Comparison of ENCODE assay signal across 12 cellular contexts in the genomic region with DNA sequence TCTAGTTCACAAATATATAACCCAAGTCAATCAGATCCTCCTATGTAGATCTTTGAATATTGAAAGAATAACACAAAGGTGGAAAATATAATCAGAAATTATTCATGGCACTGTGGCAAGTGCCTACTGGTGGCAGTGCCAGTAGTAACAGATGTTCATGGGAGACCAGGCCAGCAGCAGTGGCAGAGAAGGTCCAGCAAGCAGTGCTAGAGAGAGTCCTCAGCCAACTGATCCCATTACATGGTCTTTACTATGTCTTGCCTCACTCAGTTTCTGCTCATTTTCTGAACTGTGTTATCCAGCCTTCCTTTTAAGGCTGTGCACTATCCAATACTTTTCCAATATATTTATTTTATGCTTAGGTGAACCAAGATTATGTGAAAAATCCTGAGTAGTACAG.
DNase-seq lines count a peak whose midpoint lies in the region; ATAC-seq, FAIRE-seq and TF ChIP-seq lines count a peak whose summit lies in the region.
"Had no signal": no experiment of that assay in that cellular context is flagged by ENCODE, and none has a peak within 500 bp of the region (broad histone marks: within the 10 kb centered on the region; RNA-seq: fewer than 3 reads in every experiment).

No MANE protein-coding gene starts in this region.

- no peaks in the 10 kb centered on the region for H3K9me3 Mint-ChIP-seq in Caco-2 (ENCODE audit: unreplicated experiment)
- no peaks in the 10 kb centered on the region for H3K9me3 Mint-ChIP-seq in T-cell
- H3K9me3 Mint-ChIP-seq: activated B cell treated with CpG ODN at 0.5 μM for 24 hours; CD4-positive, alpha-beta T cell; dendritic cell treated with granulocyte-macrophage colony-stimulating factor and Interleukin-4, amounts not matched to agents 40 ng/mL and 50 ng/mL, for 4 days had no signal

- no peak for ATAC-seq in T-cell (replicated peaks in 1 of 4)
- no peak for ATAC-seq in foreskin keratinocyte
- peak; percentile 24 for ATAC-seq in sciatic nerve
- no peak for ATAC-seq in GM21717 (IDR thresholded peaks at IDR 0.05; ENCODE audit: unreplicated experiment)

- no peaks in the 10 kb centered on the region for H3K27me3 ChIP-seq in Caco-2 (replicated peaks; ENCODE audit: control insufficient read depth, insufficient read depth, low read length)
- H3K27me3 ChIP-seq in foreskin keratinocyte, result no peaks in the 10 kb centered on the region

- H3K27me3 Mint-ChIP-seq in Caco-2 (ENCODE audit: insufficient read depth, unreplicated experiment), result no peaks in the 10 kb centered on the region
- H3K27me3 Mint-ChIP-seq in T-cell, result no peaks in the 10 kb centered on the region
- H3K27me3 Mint-ChIP-seq: activated B cell treated with CpG ODN at 0.5 μM for 24 hours; CD4-positive, alpha-beta T cell; dendritic cell treated with granulocyte-macrophage colony-stimulating factor and Interleukin-4, amounts not matched to agents 40 ng/mL and 50 ng/mL, for 4 days had no signal

- TF ChIP-seq CTCF in Caco-2 (IDR thresholded peaks at IDR 0.05; ENCODE audit: insufficient read depth in 1 of 2, low read depth in 1 of 2, low read length in 1 of 2, severe bottlenecking in 1 of 2, unreplicated experiment in 1 of 2), result no peak
- TF ChIP-seq CTCF in foreskin keratinocyte (conservative IDR thresholded peaks at IDR 0.05), result no peak

- BruUV-seq in Caco-2 (replicated peaks; lab: Mats Ljungman, UMichigan), result no TSS peak

- FAIRE-seq in GM12892 (lab: Jason Lieb, UNC), result no peak

- peaks cover 10% of the 10 kb centered on the region for H3K4me1 Mint-ChIP-seq in Caco-2 (ENCODE audit: low read depth, unreplicated experiment)
- peaks cover 17 to 23% (median 19%) of the 10 kb centered on the region in 3 donors for H3K4me1 Mint-ChIP-seq in T-cell

- H3K36me3 Mint-ChIP-seq in Caco-2 (ENCODE audit: insufficient read depth, unreplicated experiment), result no peaks in the 10 kb centered on the region
- H3K36me3 Mint-ChIP-seq in T-cell, result peaks cover 4% of the 10 kb centered on the region

- POLR2A ChIA-PET in Caco-2 (lab: Charles Lee) (no interaction called here), T-cell (lab: Charles Lee) (no interaction called here)

- CTCF ChIA-PET in Caco-2 (lab: Charles Lee), result no interaction called here
- CTCF ChIA-PET in T-cell (lab: Charles Lee), result no interaction called here

- no peaks in the 10 kb centered on the region for H3K9me3 ChIP-seq in Caco-2

- no peak for TF ChIP-seq POLR2A in GM12892 (IDR thresholded peaks at IDR 0.05; ENCODE audit: low read depth, low read length)

- no peak overlapping the region for H3K4me3 ChIP-seq in Caco-2 (ENCODE audit: low read depth, low read length)

- DNase-seq in Caco-2, result no peak
- DNase-seq in T-cell, result no peak
- DNase-seq in foreskin keratinocyte, result no peak
- DNase-seq in sciatic nerve (ENCODE audit: low spot score), result no peak
- DNase-seq in GDM1 (lab: John Stamatoyannopoulos, UW), result no peak
- no peak for DNase-seq in OCI-M2 (lab: John Stamatoyannopoulos, UW; ENCODE audit: unreplicated experiment)
- DNase-seq in GM12892 (ENCODE audit: insufficient read length), result no peak
- DNase-seq: activated B cell treated with CpG ODN at 0.5 μM for 24 hours; CD4-positive, alpha-beta T cell; NCI-H187 treated with DMSO at 0.1 percent for 48 hours had no signal

- peak overlapping the region; percentile 66 for H3K27ac ChIP-seq in foreskin keratinocyte

- H3K4me1 ChIP-seq in Caco-2 (peaks cover 50% of the 10 kb centered on the region), foreskin keratinocyte (peaks cover 33% of the 10 kb centered on the region)

- H3K4me3 Mint-ChIP-seq in Caco-2 (ENCODE audit: unreplicated experiment) (no peak overlapping the region), T-cell (no peak overlapping the region)
- H3K4me3 Mint-ChIP-seq: activated B cell treated with CpG ODN at 0.5 μM for 24 hours; CD4-positive, alpha-beta T cell; dendritic cell treated with granulocyte-macrophage colony-stimulating factor and Interleukin-4, amounts not matched to agents 40 ng/mL and 50 ng/mL, for 4 days had no signal

- H3K27ac Mint-ChIP-seq in Caco-2 (ENCODE audit: unreplicated experiment), result peak overlapping the region; percentile 9
- H3K27ac Mint-ChIP-seq in T-cell, result peak overlapping the region; percentile 15 to 16
- H3K27ac Mint-ChIP-seq: activated B cell treated with CpG ODN at 0.5 μM for 24 hours had no signal

- intact Hi-C loops in Caco-2 (cut with micrococcal nuclease; ENCODE audit: unreplicated experiment) (no loop called here), sciatic nerve (cut with DNase I) (no loop called here)

- no peaks in the 10 kb centered on the region for H3K36me3 ChIP-seq in Caco-2 (ENCODE audit: control insufficient read depth, insufficient read depth, low read length)
